In the genomic region with DNA sequence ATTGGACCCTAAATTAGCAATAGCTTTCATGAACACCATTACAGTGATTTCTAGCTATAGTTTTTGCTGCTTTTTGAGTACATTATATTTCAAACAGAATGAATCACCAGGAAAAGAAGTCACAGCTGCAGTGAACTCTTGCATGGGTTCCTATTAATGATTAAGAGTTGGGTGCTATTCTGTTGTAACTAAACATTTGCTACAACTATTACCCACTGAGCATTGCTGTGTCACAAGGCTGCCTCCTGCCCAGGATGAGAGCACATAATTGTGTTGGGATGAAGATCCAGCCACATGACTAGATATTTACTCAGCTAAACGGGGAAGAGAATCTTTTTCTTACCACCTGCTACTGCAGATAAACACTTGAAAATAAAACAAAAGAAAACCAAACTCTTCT, we compare ENCODE assay signal across 19 cellular contexts.
DNase-seq lines count a peak whose midpoint lies in the region; FAIRE-seq and TF ChIP-seq lines count a peak whose summit lies in the region.
"Had no signal": no experiment of that assay in that cellular context is flagged by ENCODE, and none has a peak within 500 bp of the region (broad histone marks: within the 10 kb centered on the region; RNA-seq: fewer than 3 reads in every experiment).

No MANE protein-coding gene starts in this region.

- H2BK5ac ChIP-seq in neuronal stem cell (ENCODE audit: low read length) = no peak overlapping the region

- no peak overlapping the region for H3K4me2 ChIP-seq in neuronal stem cell (ENCODE audit: insufficient read depth, low read length, poor library complexity, severe bottlenecking)
- H3K4me2 ChIP-seq: BLaER1 treated with 17β-estradiol and CSF1 and Interleukin-3, amounts not matched to agents 10 nM and 100 nM; GM23338; smooth muscle cell had no signal

- H3K4ac ChIP-seq in neuronal stem cell (ENCODE audit: low read length) = no peak overlapping the region

- H3K36me3 ChIP-seq in kidney (ENCODE audit: control insufficient read depth in 1 of 2, insufficient read depth in 2 of 2, low read length in 2 of 2) (no peaks in the 10 kb centered on the region), neuronal stem cell (replicated peaks in 1 of 2; ENCODE audit: control insufficient read depth in 2 of 2, insufficient read depth in 2 of 2, low read length in 2 of 2) (no peaks in the 10 kb centered on the region)
- H3K36me3 ChIP-seq: BLaER1 treated with 17β-estradiol and CSF1 and Interleukin-3, amounts not matched to agents 10 nM and 100 nM; SJSA1 had no signal

- no peak overlapping the region for H2AK5ac ChIP-seq in neuronal stem cell (ENCODE audit: low read depth, low read length)

- H3K27me3 ChIP-seq in neuronal stem cell (ENCODE audit: control insufficient read depth in 3 of 3, insufficient read depth in 3 of 3, low read depth in 1 of 3, low read length in 3 of 3) = no peaks in the 10 kb centered on the region
- H3K27me3 ChIP-seq: BLaER1 treated with 17β-estradiol and CSF1 and Interleukin-3, amounts not matched to agents 10 nM and 100 nM had no signal

- no peak overlapping the region for H3K18ac ChIP-seq in neuronal stem cell (ENCODE audit: low read length)

- FAIRE-seq in kidney (lab: Jason Lieb, UNC) = peak; percentile 92

- H4K91ac ChIP-seq in neuronal stem cell (ENCODE audit: low read depth, low read length, poor library complexity) = no peak overlapping the region

- H3K9ac ChIP-seq in kidney (ENCODE audit: low read length in 2 of 2) (no peak overlapping the region), neuronal stem cell (ENCODE audit: low read depth, low read length, poor library complexity) (no peak overlapping the region)
- H3K9ac ChIP-seq: BLaER1 treated with 17β-estradiol and CSF1 and Interleukin-3, amounts not matched to agents 10 nM and 100 nM had no signal

- DNase-seq in NCI-H510A treated with DMSO at 0.1 percent for 48 hours (lab: John Stamatoyannopoulos, UW) = peak; percentile 81
- no peak for DNase-seq in NCI-H510A (lab: John Stamatoyannopoulos, UW)
- DNase-seq in NCI-H146 treated with DMSO at 0.1 percent for 48 hours (lab: John Stamatoyannopoulos, UW; ENCODE audit: unreplicated experiment) = peak; percentile 39
- no peak for DNase-seq in kidney
- DNase-seq in SKM-1 (lab: John Stamatoyannopoulos, UW; ENCODE audit: unreplicated experiment) = no peak
- no peak for DNase-seq in SK-N-DZ (ENCODE audit: low spot score)
- no peak for DNase-seq in NCI-H2171 (lab: John Stamatoyannopoulos, UW)
- DNase-seq in neuronal stem cell (ENCODE audit: low spot score) = no peak
- DNase-seq: activated CD4-positive, alpha-beta T cell treated with anti-CD3 and anti-CD28 coated beads for 4 hours; activated T-cell treated with anti-CD3 and anti-CD28 coated beads, Interleukin-2, amount 50 U/mL, for 24 hours; Caco-2; HFFc6; left colon; occipital lobe; stimulated activated CD4-positive, alpha-beta T cell treated with anti-CD3 and anti-CD28 coated beads, Interleukin-2, amount 100 ng/mL, for 24 hours had no signal

- H2BK12ac ChIP-seq in neuronal stem cell (ENCODE audit: low read length) = no peak overlapping the region

- no peak for TF ChIP-seq CTCF in kidney (IDR thresholded peaks at IDR 0.05; ENCODE audit: borderline replicate concordance, extremely low read depth, insufficient read depth)

- H2BK120ac ChIP-seq in neuronal stem cell (ENCODE audit: low read depth, low read length) = no peak overlapping the region

- H3K4me1 ChIP-seq in kidney (ENCODE audit: control insufficient read depth in 1 of 2, insufficient read depth in 1 of 2, low read depth in 1 of 2, low read length in 2 of 2) (no peaks in the 10 kb centered on the region), neuronal stem cell (ENCODE audit: control insufficient read depth in 2 of 2, insufficient read depth in 1 of 2, low read depth in 1 of 2, low read length in 2 of 2) (no peaks in the 10 kb centered on the region)
- H3K4me1 ChIP-seq: Caco-2, SJSA1 had no signal

- no peak overlapping the region for H4K8ac ChIP-seq in neuronal stem cell (ENCODE audit: low read depth, low read length)

- intact Hi-C loops in kidney (cut with DNase I) = no loop called here

- no peak overlapping the region for H3K23ac ChIP-seq in neuronal stem cell (ENCODE audit: low read depth, low read length, poor library complexity)

- H3K9me3 ChIP-seq in kidney (ENCODE audit: control insufficient read depth in 1 of 2, low read length in 2 of 2) (no peaks in the 10 kb centered on the region), neuronal stem cell (replicated peaks in 1 of 2; ENCODE audit: control insufficient read depth in 2 of 2, insufficient read depth in 1 of 2, low read depth in 1 of 2, low read length in 2 of 2) (peaks cover 0 to 3% of the 10 kb centered on the region in 2 donors)
- H3K9me3 ChIP-seq: Caco-2, SJSA1 had no signal

- no CpG with 5 or more reads among the region's 1 CpG for WGBS in neuronal stem cell (ENCODE audit: extremely low coverage in 2 of 2, insufficient read length in 2 of 2, insufficient replicate concordance in 1 of 2), 2 donors

- no peak overlapping the region for H3K14ac ChIP-seq in neuronal stem cell (ENCODE audit: low read length)

- no peak overlapping the region for H3K27ac ChIP-seq in kidney (ENCODE audit: low read depth in 2 of 2, low read length in 2 of 2)
- H3K27ac ChIP-seq in neuronal stem cell (replicated peaks; ENCODE audit: low read length) = no peak overlapping the region
- H3K27ac ChIP-seq: BLaER1 treated with 17β-estradiol and CSF1 and Interleukin-3, amounts not matched to agents 10 nM and 100 nM; SJSA1 had no signal

- H3K4me3 ChIP-seq in kidney (ENCODE audit: low read length in 2 of 2) (no peak overlapping the region), neuronal stem cell (ENCODE audit: low read length in 2 of 2) (no peak overlapping the region)
- H3K4me3 ChIP-seq: BLaER1 treated with 17β-estradiol and CSF1 and Interleukin-3, amounts not matched to agents 10 nM and 100 nM; GM23338; SJSA1; smooth muscle cell had no signal

- no peak overlapping the region for H2BK15ac ChIP-seq in neuronal stem cell (ENCODE audit: low read length)

- no peak overlapping the region for H2AFZ ChIP-seq in neuronal stem cell (ENCODE audit: low read length)
- H2AFZ ChIP-seq: GM23338 had no signal

- no peaks in the 10 kb centered on the region for H3K79me1 ChIP-seq in neuronal stem cell (ENCODE audit: low read depth, low read length)

Comparison
In these comparisons a context has a peak if more than half of its experiments do, and no peak if none do; other contexts are left out.
1. DNase-seq: peak in NCI-H510A treated with DMSO at 0.1 percent for 48 hours (single experiment) and NCI-H146 treated with DMSO at 0.1 percent for 48 hours (single experiment); none in NCI-H510A (single experiment), kidney (single experiment), SKM-1 (single experiment), SK-N-DZ (single experiment), NCI-H2171 (single experiment) and neuronal stem cell (single experiment).